ENCODE assay signal across 32 cellular contexts in genomic region chr3:68699541-68699940, GRCh38.
"Had no signal": no experiment of that assay in that cellular context is flagged by ENCODE, and none has a peak within 500 bp of the region (broad histone marks: within the 10 kb centered on the region; RNA-seq: fewer than 3 reads in every experiment).

No MANE protein-coding gene starts in this region.

- H3K9me3 ChIP-seq: esophagus muscularis mucosa, gastrocnemius medialis, heart left ventricle had no signal

- H3K4me1 Mint-ChIP-seq: activated CD4-positive, alpha-beta memory T cell treated with anti-CD3 and anti-CD28 coated beads, Interleukin-2, amount 10 ng/mL, durations not matched to agents 7 days and 5 days; activated CD4-positive, alpha-beta T cell treated with anti-CD3 and anti-CD28 coated beads for 36 hours; activated CD4-positive, alpha-beta T cell treated with anti-CD3 and anti-CD28 coated beads, Interleukin-2, amount 10 ng/mL, durations not matched to agents 7 days and 5 days; activated naive CD4-positive, alpha-beta T cell treated with anti-CD3 and anti-CD28 coated beads, Interleukin-2, amount 10 ng/mL, durations not matched to agents 7 days and 5 days; activated naive CD8-positive, alpha-beta T cell treated with anti-CD3 and anti-CD28 coated beads, Interleukin-2, amount 10 ng/mL, durations not matched to agents 7 days and 5 days; central memory CD8-positive, alpha-beta T cell; T-helper 17 cell had no signal

- H3K4me3 Mint-ChIP-seq: activated CD4-positive, alpha-beta memory T cell treated with anti-CD3 and anti-CD28 coated beads, Interleukin-2, amount 10 ng/mL, durations not matched to agents 7 days and 5 days; activated CD4-positive, alpha-beta T cell treated with anti-CD3 and anti-CD28 coated beads for 36 hours; activated CD4-positive, alpha-beta T cell treated with anti-CD3 and anti-CD28 coated beads, Interleukin-2, amount 10 ng/mL, durations not matched to agents 7 days and 5 days; activated naive CD4-positive, alpha-beta T cell treated with anti-CD3 and anti-CD28 coated beads, Interleukin-2, amount 10 ng/mL, durations not matched to agents 7 days and 5 days; activated naive CD8-positive, alpha-beta T cell treated with anti-CD3 and anti-CD28 coated beads, Interleukin-2, amount 10 ng/mL, durations not matched to agents 7 days and 5 days; activated T-cell treated with anti-CD3 and anti-CD28 coated beads, Interleukin-2, amount 50 U/mL, for 24 hours; activated T-cell treated with anti-CD3 and anti-CD28 coated beads, Interleukin-2, amount 50 U/mL, for 72 hours; central memory CD8-positive, alpha-beta T cell; effector memory CD8-positive, alpha-beta T cell; T-helper 17 cell; T-helper 2 cell treated with Interferon-gamma antibody and Interleukin-4, amounts not matched to agents 5 μg/mL and 100 μg/mL, for 36 hours had no signal

- H3K36me3 ChIP-seq: brain microvascular endothelial cell, esophagus muscularis mucosa, gastrocnemius medialis, heart left ventricle had no signal

- H3K9me3 Mint-ChIP-seq: activated CD4-positive, alpha-beta T cell treated with anti-CD3 and anti-CD28 coated beads, Interleukin-2, amount 10 ng/mL, durations not matched to agents 7 days and 5 days had no signal

- H3K27ac Mint-ChIP-seq: activated CD4-positive, alpha-beta memory T cell treated with anti-CD3 and anti-CD28 coated beads, Interleukin-2, amount 10 ng/mL, durations not matched to agents 7 days and 5 days; activated CD4-positive, alpha-beta T cell treated with anti-CD3 and anti-CD28 coated beads for 36 hours; activated CD4-positive, alpha-beta T cell treated with anti-CD3 and anti-CD28 coated beads, Interleukin-2, amount 10 ng/mL, durations not matched to agents 7 days and 5 days; activated naive CD4-positive, alpha-beta T cell treated with anti-CD3 and anti-CD28 coated beads, Interleukin-2, amount 10 ng/mL, durations not matched to agents 7 days and 5 days; activated naive CD8-positive, alpha-beta T cell treated with anti-CD3 and anti-CD28 coated beads, Interleukin-2, amount 10 ng/mL, durations not matched to agents 7 days and 5 days; activated T-cell treated with anti-CD3 and anti-CD28 coated beads, Interleukin-2, amount 50 U/mL, for 24 hours; activated T-cell treated with anti-CD3 and anti-CD28 coated beads, Interleukin-2, amount 50 U/mL, for 72 hours; effector memory CD8-positive, alpha-beta T cell; T-helper 17 cell; T-helper 2 cell treated with Interferon-gamma antibody and Interleukin-4, amounts not matched to agents 5 μg/mL and 100 μg/mL, for 36 hours had no signal

- H3K27me3 ChIP-seq: brain microvascular endothelial cell, esophagus muscularis mucosa, foreskin keratinocyte, gastrocnemius medialis, heart left ventricle had no signal

- DNase-seq: activated CD4-positive, alpha-beta memory T cell treated with anti-CD3 and anti-CD28 coated beads, Interleukin-2, amount 10 ng/mL, durations not matched to agents 7 days and 5 days; activated CD4-positive, alpha-beta T cell treated with anti-CD3 and anti-CD28 coated beads for 36 hours; activated CD4-positive, alpha-beta T cell treated with anti-CD3 and anti-CD28 coated beads, Interleukin-2, amount 10 ng/mL, durations not matched to agents 7 days and 5 days; activated CD4-positive, alpha-beta T cell treated with anti-CD3 and anti-CD28 coated beads, Interleukin-2, amount 50 U/mL, for 4 hours; activated CD4-positive, CD25-positive, alpha-beta regulatory T cell; activated CD4-positive, CD25-positive, alpha-beta regulatory T cell treated with anti-CD3 and anti-CD28 coated beads, Interleukin-2, amount 50 U/mL, for 72 hours; activated CD8-positive, alpha-beta memory T cell treated with anti-CD3 and anti-CD28 coated beads, Interleukin-2, amount 50 U/mL, for 48 hours; activated gamma-delta T cell; activated naive CD4-positive, alpha-beta T cell; activated naive CD4-positive, alpha-beta T cell treated with anti-CD3 and anti-CD28 coated beads, Interleukin-2, amount 10 ng/mL, durations not matched to agents 7 days and 5 days; activated naive CD8-positive, alpha-beta T cell treated with anti-CD3 and anti-CD28 coated beads, Interleukin-2, amount 10 ng/mL, durations not matched to agents 7 days and 5 days; activated T-cell treated with anti-CD3 and anti-CD28 coated beads for 4 hours; activated T-cell treated with anti-CD3 and anti-CD28 coated beads, Interleukin-2, amount 50 U/mL, for 24 hours; activated T-cell treated with anti-CD3 and anti-CD28 coated beads, Interleukin-2, amount 50 U/mL, for 72 hours; amniotic stem cell; anterior cingulate cortex; brain microvascular endothelial cell; cortex of kidney; dermis blood vessel endothelial cell; effector CD4-positive, alpha-beta T cell; effector memory CD8-positive, alpha-beta T cell; erythroblast; foreskin keratinocyte; gastrocnemius medialis; glutamatergic neuron; heart left ventricle; T-helper 17 cell; T1000 had no signal

- H3K27me3 Mint-ChIP-seq: activated CD4-positive, alpha-beta memory T cell treated with anti-CD3 and anti-CD28 coated beads, Interleukin-2, amount 10 ng/mL, durations not matched to agents 7 days and 5 days; activated CD4-positive, alpha-beta T cell treated with anti-CD3 and anti-CD28 coated beads, Interleukin-2, amount 10 ng/mL, durations not matched to agents 7 days and 5 days; activated naive CD4-positive, alpha-beta T cell treated with anti-CD3 and anti-CD28 coated beads, Interleukin-2, amount 10 ng/mL, durations not matched to agents 7 days and 5 days; activated naive CD8-positive, alpha-beta T cell treated with anti-CD3 and anti-CD28 coated beads, Interleukin-2, amount 10 ng/mL, durations not matched to agents 7 days and 5 days; central memory CD8-positive, alpha-beta T cell; T-helper 17 cell had no signal

- H3K27ac ChIP-seq: brain microvascular endothelial cell, esophagus muscularis mucosa, foreskin keratinocyte, gastrocnemius medialis, heart left ventricle had no signal

- H3K4me3 ChIP-seq: esophagus muscularis mucosa, gastrocnemius medialis, heart left ventricle had no signal

- H3K36me3 Mint-ChIP-seq: activated naive CD4-positive, alpha-beta T cell treated with anti-CD3 and anti-CD28 coated beads, Interleukin-2, amount 10 ng/mL, durations not matched to agents 7 days and 5 days; activated naive CD4-positive, alpha-beta T cell treated with anti-CD3 and anti-CD28 coated beads, Interleukin-2, amount 50 U/mL, for 72 hours; activated naive CD8-positive, alpha-beta T cell treated with anti-CD3 and anti-CD28 coated beads, Interleukin-2, amount 10 ng/mL, durations not matched to agents 7 days and 5 days had no signal

- H3K4me1 ChIP-seq: esophagus muscularis mucosa, foreskin keratinocyte, gastrocnemius medialis, heart left ventricle had no signal

- ATAC-seq: activated CD4-positive, alpha-beta T cell treated with anti-CD3 and anti-CD28 coated beads for 36 hours; activated naive CD4-positive, alpha-beta T cell treated with anti-CD3 and anti-CD28 coated beads, Interleukin-2, amount 50 U/mL, for 72 hours; activated T-cell treated with anti-CD3 and anti-CD28 coated beads, Interleukin-2, amount 50 U/mL, for 72 hours; effector memory CD8-positive, alpha-beta T cell; foreskin keratinocyte; gastrocnemius medialis; heart left ventricle; T-helper 17 cell had no signal
